ENCODE assay signal across 12 cellular contexts in genomic region chr10:21499910-21500577, GRCh38. TPM values are rescaled to one million over a fixed set of nuclear protein-coding genes. Genes with fewer than 3 reads are reported as not detected.
DNase-seq lines count a peak whose midpoint lies in the region; ATAC-seq, FAIRE-seq and TF ChIP-seq lines count a peak whose summit lies in the region.
"Had no signal": no experiment of that assay in that cellular context is flagged by ENCODE, and none has a peak within 500 bp of the region (broad histone marks: within the 10 kb centered on the region; RNA-seq: fewer than 3 reads in every experiment).

No MANE protein-coding gene starts in this region.

- TF ChIP-seq CTCF in GM06990 (IDR thresholded peaks at IDR 0.05; ENCODE audit: insufficient read depth, low read length, poor library complexity, severe bottlenecking) (no peak), RWPE2 (IDR thresholded peaks at IDR 0.05; ENCODE audit: poor library complexity, severe bottlenecking) (no peak), heart right ventricle (IDR thresholded peaks at IDR 0.05) (no peak), osteocyte (IDR thresholded peaks at IDR 0.05) (no peak)

- WGBS in heart right ventricle, 2 donors, result 30 to 34% methylated on average over 55 to 58 of the region's 58 CpGs

- H3K27ac Mint-ChIP-seq in osteocyte (ENCODE audit: unreplicated experiment), result no peak overlapping the region

- H3K4me1 ChIP-seq in RWPE2 (ENCODE audit: insufficient read depth, poor library complexity, severe bottlenecking) (peaks cover 3% of the 10 kb centered on the region), heart right ventricle (peaks cover 0 to 37% (median 13%) of the 10 kb centered on the region in 9 donors), HAP-1 (peaks cover 24% of the 10 kb centered on the region)

- DNase-seq in GM06990 (ENCODE audit: extremely low read depth, insufficient read length), result peak; percentile 33
- peak; percentile 53 for DNase-seq in RWPE2 (ENCODE audit: low spot score)
- DNase-seq in heart right ventricle, result no peak
- DNase-seq in osteocyte (ENCODE audit: extremely low spot score, unreplicated experiment), result peak; percentile 82
- no peak for DNase-seq in NCI-H146 treated with DMSO at 0.1 percent for 48 hours (lab: John Stamatoyannopoulos, UW; ENCODE audit: unreplicated experiment)
- DNase-seq in urothelium cell line (ENCODE audit: low spot score), result no peak
- no peak for DNase-seq in HAP-1 (ENCODE audit: low spot score in 2 of 2)
- DNase-seq: adrenal gland, COR-L47, NCI-H2107 had no signal

- H3K4me3 ChIP-seq in GM06990 (replicated peaks; ENCODE audit: low read depth, low read length) (no peak overlapping the region), RWPE2 (ENCODE audit: severe bottlenecking) (no peak overlapping the region), heart right ventricle (peak overlapping the region; percentile 16 to 64 (median 49)), HAP-1 (no peak overlapping the region)

- H3K27ac ChIP-seq in RWPE2 (ENCODE audit: poor library complexity, severe bottlenecking) (no peak overlapping the region), heart right ventricle (peak overlapping the region in 3 of 10 donors; percentile 26 to 45 (median 39))
- H3K27ac ChIP-seq: adrenal gland had no signal

- in situ Hi-C loops in HAP-1 (cut with MboI; ENCODE audit: low sequenced_read_pairs), result loop anchor here (25.0 kb wide), 2 partner anchors 413 to 462 kb away; no protein-coding TSS in a partner anchor

- no peaks in the 10 kb centered on the region for H3K36me3 ChIP-seq in GM06990 (ENCODE audit: control insufficient read depth, insufficient read depth, low read length)
- no peaks in the 10 kb centered on the region for H3K36me3 ChIP-seq in RWPE2 (ENCODE audit: low read depth)
- no peaks in the 10 kb centered on the region for H3K36me3 ChIP-seq in heart right ventricle
- H3K36me3 ChIP-seq in HAP-1 (replicated peaks), result no peaks in the 10 kb centered on the region
- H3K36me3 ChIP-seq: adrenal gland had no signal

- H3K27me3 ChIP-seq in GM06990 (replicated peaks; ENCODE audit: control insufficient read depth, insufficient read depth, low read length) (no peaks in the 10 kb centered on the region; the same call in none of the 2 replicates), RWPE2 (ENCODE audit: insufficient read depth, poor library complexity, severe bottlenecking) (no peaks in the 10 kb centered on the region), heart right ventricle (peaks cover 0 to 57% (median 0%) of the 10 kb centered on the region in 7 donors), HAP-1 (ENCODE audit: low read depth) (no peaks in the 10 kb centered on the region; the same call in 1 of the 2 replicates)
- H3K27me3 ChIP-seq: adrenal gland had no signal

- FAIRE-seq in urothelium cell line (lab: Jason Lieb, UNC), result no peak

- H3K4me3 Mint-ChIP-seq in osteocyte (ENCODE audit: unreplicated experiment), result no peak overlapping the region

- no peak for ATAC-seq in RWPE2 (ENCODE audit: low read depth)
- ATAC-seq in heart right ventricle, result no peak
- no peak for ATAC-seq in HG03039 (IDR thresholded peaks at IDR 0.05; ENCODE audit: unreplicated experiment)

- intact Hi-C loops in heart right ventricle (cut with DNase I), result loop anchor here (2.0 to 10.0 kb wide), 14 partner anchors 17 to 1487 kb away; partner anchors contain the start of genes MLLT10 (in 6 of the 10) and BMI1 (in 2 of the 10)

- peaks cover 19% of the 10 kb centered on the region for H3K4me1 Mint-ChIP-seq in osteocyte (ENCODE audit: unreplicated experiment)

- H3K27me3 Mint-ChIP-seq in osteocyte (ENCODE audit: unreplicated experiment), result peaks cover 5% of the 10 kb centered on the region

- H3K9me3 ChIP-seq in RWPE2 (ENCODE audit: severe bottlenecking), result no peaks in the 10 kb centered on the region
- no peaks in the 10 kb centered on the region for H3K9me3 ChIP-seq in heart right ventricle
- H3K9me3 ChIP-seq in HAP-1, result no peaks in the 10 kb centered on the region
- H3K9me3 ChIP-seq: adrenal gland had no signal

- no peaks in the 10 kb centered on the region for H3K36me3 Mint-ChIP-seq in osteocyte (ENCODE audit: unreplicated experiment)

- H3K9me3 Mint-ChIP-seq in osteocyte (ENCODE audit: unreplicated experiment), result no peaks in the 10 kb centered on the region

RNA-seq across cellular contexts. Expression of gene SKIDA1, which starts 25.4 kb away (rescaled TPM):
- total RNA-seq in heart right ventricle (1 to 10 TPM; 1.9 to 6.4 (median 3.3) TPM), osteocyte (4.3 and 4.9 TPM in 2 replicates)
- under 1 TPM; 0.23 to 0.44 TPM for polyA plus RNA-seq in heart right ventricle
- total RNA-seq: T-helper 1 cell treated with Interleukin-12 subunit alpha and Interleukin-12 subunit beta and Interleukin-4 antibody, amounts not matched to agents 30 ng/mL and 1 ng/mL, for 36 hours had no signal

RNA-seq across cellular contexts. Expression of gene MLLT10, which starts 34.0 kb away (rescaled TPM):
- total RNA-seq in heart right ventricle (10 to 100 TPM; 18.9 to 28.4 (median 24.6) TPM), osteocyte (43.9 and 56.5 TPM in 2 replicates)
- polyA plus RNA-seq in heart right ventricle, result 10 to 100 TPM in 1 of 2 donors, 1 to 10 TPM in 1; 8.5 to 41.1 TPM

Comparison
In these comparisons a context has a peak if more than half of its experiments do, and no peak if none do; other contexts are left out.
1. DNase-seq: peak in GM06990 (single experiment), RWPE2 (single experiment) and osteocyte (single experiment); none in heart right ventricle (0 of 2), NCI-H146 treated with DMSO at 0.1 percent for 48 hours (single experiment), urothelium cell line (single experiment) and HAP-1 (0 of 2).
2. H3K4me3 ChIP-seq: peak in heart right ventricle (10 of 10); none in GM06990 (single experiment), RWPE2 (single experiment) and HAP-1 (single experiment).